In genomic region chr5:81075041-81075440, GRCh38 we compare ENCODE assay signal across 7 cellular contexts.
"Had no signal": no experiment of that assay in that cellular context is flagged by ENCODE, and none has a peak within 500 bp of the region (broad histone marks: within the 10 kb centered on the region; RNA-seq: fewer than 3 reads in every experiment).

No MANE protein-coding gene starts in this region.

- H3K36me3 Mint-ChIP-seq: IgD-negative memory B cell had no signal

- H3K27ac Mint-ChIP-seq: IgD-negative memory B cell had no signal

- H3K9me3 Mint-ChIP-seq: IgD-negative memory B cell had no signal

- FAIRE-seq: HepG2, HTR-8/SVneo had no signal

- H3K27ac ChIP-seq: HL-60 had no signal

- H3K4me3 Mint-ChIP-seq: IgD-negative memory B cell had no signal

- DNase-seq: IMR-90, KBM-7, KG1 had no signal

- ATAC-seq: HepG2 had no signal

- H3K4me1 Mint-ChIP-seq: IgD-negative memory B cell had no signal
